7 cellular contexts compared by ENCODE assay signal in genomic region chr21:44012474-44013379, GRCh38. TPM values are rescaled to one million over a fixed set of nuclear protein-coding genes. Genes with fewer than 3 reads are reported as not detected.
DNase-seq lines count a peak whose midpoint lies in the region; ATAC-seq and TF ChIP-seq lines count a peak whose summit lies in the region.

No MANE protein-coding gene starts in this region.

- intact Hi-C loops in activated CD4-positive, alpha-beta T cell treated with anti-CD3 and anti-CD28 coated beads, Interleukin-2, amount 10 ng/mL, durations not matched to agents 24 days and 14 days (cut with micrococcal nuclease): loop anchor here (1.0 to 5.0 kb wide), 7 partner anchors 12 to 1120 kb away; partner anchors contain the start of genes NDUFV3 and RRP1
- intact Hi-C loops in lower lobe of right lung (cut with DNase I): no loop called here

- DNase-seq in GM13976 (ENCODE audit: low spot score): peak; percentile 92
- DNase-seq in NCI-H1105 treated with DMSO at 0.1 percent for 48 hours (lab: John Stamatoyannopoulos, UW): peak; percentile 51
- DNase-seq in activated CD4-positive, alpha-beta T cell treated with anti-CD3 and anti-CD28 coated beads, Interleukin-2, amount 10 ng/mL, durations not matched to agents 24 days and 14 days: peak; percentile 95
- peak; percentile 32 for DNase-seq in dedifferentiated amniotic fluid mesenchymal stem cell (ENCODE audit: extremely low spot score)
- peak; percentile 82 for DNase-seq in lower lobe of right lung
- peak; percentile 61 to 87 (median 70) for DNase-seq in stimulated activated CD4-positive, alpha-beta T cell treated with anti-CD3 and anti-CD28 coated beads, TNF-alpha, amount 100 ng/mL, for 24 hours (ENCODE audit: low read depth in 3 of 3)

- peak overlapping the region; percentile 94 for H3K4me3 Mint-ChIP-seq in activated CD4-positive, alpha-beta T cell treated with anti-CD3 and anti-CD28 coated beads, Interleukin-2, amount 10 ng/mL, durations not matched to agents 24 days and 14 days

- H3K27ac ChIP-seq in lower lobe of right lung: peak overlapping the region; percentile 98

- H3K4me3 ChIP-seq in lower lobe of right lung: peak overlapping the region; percentile 90

- in situ Hi-C loops in GM13976 (cut with MboI; ENCODE audit: low sequenced_read_pairs, unreplicated experiment): no loop called here

- no peaks in the 10 kb centered on the region for H3K36me3 ChIP-seq in lower lobe of right lung

- H3K9me3 Mint-ChIP-seq in activated CD4-positive, alpha-beta T cell treated with anti-CD3 and anti-CD28 coated beads, Interleukin-2, amount 10 ng/mL, durations not matched to agents 24 days and 14 days: no peaks in the 10 kb centered on the region

- H3K9me3 ChIP-seq in lower lobe of right lung: no peaks in the 10 kb centered on the region

- H3K4me1 Mint-ChIP-seq in activated CD4-positive, alpha-beta T cell treated with anti-CD3 and anti-CD28 coated beads, Interleukin-2, amount 10 ng/mL, durations not matched to agents 24 days and 14 days: peaks cover 49% of the 10 kb centered on the region

- H3K36me3 Mint-ChIP-seq in activated CD4-positive, alpha-beta T cell treated with anti-CD3 and anti-CD28 coated beads, Interleukin-2, amount 10 ng/mL, durations not matched to agents 24 days and 14 days (ENCODE audit: low read depth): peaks cover 18% of the 10 kb centered on the region

- H3K27me3 ChIP-seq in lower lobe of right lung (ENCODE audit: low read depth): no peaks in the 10 kb centered on the region

- H3K27me3 Mint-ChIP-seq in activated CD4-positive, alpha-beta T cell treated with anti-CD3 and anti-CD28 coated beads, Interleukin-2, amount 10 ng/mL, durations not matched to agents 24 days and 14 days: no peaks in the 10 kb centered on the region

- peak overlapping the region; percentile 93 for H3K27ac Mint-ChIP-seq in activated CD4-positive, alpha-beta T cell treated with anti-CD3 and anti-CD28 coated beads, Interleukin-2, amount 10 ng/mL, durations not matched to agents 24 days and 14 days

- peaks cover 56% of the 10 kb centered on the region for H3K4me1 ChIP-seq in lower lobe of right lung

- peak; percentile 72 for TF ChIP-seq CTCF in GM13976 (IDR thresholded peaks at IDR 0.05; ENCODE audit: borderline replicate concordance, control extremely low read depth, extremely low read depth, insufficient read depth, missing control alignments)
- TF ChIP-seq CTCF in lower lobe of right lung (IDR thresholded peaks at IDR 0.05): peak; percentile 27

- ATAC-seq in HG02623 (IDR thresholded peaks at IDR 0.05; ENCODE audit: unreplicated experiment) (peak; percentile 74), lower lobe of right lung (peak; percentile 66 to 86)

RNA-seq across cellular contexts. Expression of gene TRAPPC10, which starts 0.6 kb away (rescaled TPM):
- total RNA-seq in activated CD4-positive, alpha-beta T cell treated with anti-CD3 and anti-CD28 coated beads, Interleukin-2, amount 10 ng/mL, durations not matched to agents 24 days and 14 days: 69.6 and 75.0 TPM in 2 replicates
- total RNA-seq in lower lobe of right lung: 47.4 TPM

Comparison
In these comparisons a context has a peak if more than half of its experiments do, and no peak if none do; other contexts are left out.
1. Peak in every context shown above with its lines: DNase-seq, ATAC-seq, H3K4me3 ChIP-seq and H3K27ac ChIP-seq.
2. DNase-seq: peak in every context shown above with its lines; median percentile 95 in activated CD4-positive, alpha-beta T cell treated with anti-CD3 and anti-CD28 coated beads, Interleukin-2, amount 10 ng/mL, durations not matched to agents 24 days and 14 days; 92 in GM13976; 82 in lower lobe of right lung; 70 in stimulated activated CD4-positive, alpha-beta T cell treated with anti-CD3 and anti-CD28 coated beads, TNF-alpha, amount 100 ng/mL, for 24 hours; 51 in NCI-H1105 treated with DMSO at 0.1 percent for 48 hours; 32 in dedifferentiated amniotic fluid mesenchymal stem cell.